In genomic region chr2:238427435-238428162, GRCh38 we compare ENCODE assay signal across 1 cellular context.
TF ChIP-seq lines count a peak whose summit lies in the region.

No MANE protein-coding gene starts in this region.

TF ChIP-seq in HepG2, 621 proteins besides CTCF, POLR2A, EP300 and RAD21 (continued from another document):
- 0 out of 2 replicates have a peak, but pooled peaks have one; percentile 47 for TF ChIP-seq CREBL2 (CRISPR knock-in tag; IDR thresholded peaks at IDR 0.05; ENCODE audit: borderline replicate concordance)
